ENCODE assay signal across 9 cellular contexts in the genomic region with DNA sequence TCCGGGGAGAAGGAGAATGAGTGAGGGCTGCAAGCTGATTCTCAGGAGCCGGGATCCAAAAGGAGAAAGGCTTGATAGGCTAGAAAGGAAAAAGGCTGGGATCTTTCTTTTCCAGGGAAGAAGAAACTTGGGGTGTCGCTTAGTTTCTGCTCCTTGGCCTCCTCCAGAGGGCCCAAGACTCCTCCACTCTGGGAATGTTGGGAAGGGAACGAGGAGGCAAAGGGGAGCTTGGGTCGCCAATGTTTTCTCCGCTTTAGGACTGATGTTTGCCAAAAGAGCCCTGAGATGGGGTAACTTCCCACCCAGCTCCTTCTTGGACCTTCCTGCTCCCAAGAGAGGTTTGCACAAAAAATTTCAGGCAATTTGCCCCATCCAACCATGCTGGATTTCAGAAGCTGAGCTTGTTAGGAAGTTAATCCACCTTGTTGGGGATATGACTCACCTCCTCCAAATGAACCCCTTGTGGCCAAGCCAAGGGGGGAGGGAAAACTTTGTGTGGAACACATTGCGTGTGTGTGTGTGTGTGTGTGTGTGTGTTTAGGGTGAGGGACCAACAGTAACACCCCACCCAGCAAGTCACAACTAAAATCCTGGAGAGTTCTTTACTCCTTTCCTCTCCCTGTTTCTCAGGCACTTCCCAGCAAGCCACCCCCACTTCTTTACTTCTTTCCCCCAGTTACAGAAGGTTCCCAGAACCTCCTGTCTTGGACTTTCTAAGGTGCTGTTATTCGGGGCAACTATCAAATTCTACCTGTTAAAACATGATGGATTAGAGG. TPM values are rescaled to one million over a fixed set of nuclear protein-coding genes. Genes with fewer than 3 reads are reported as not detected.
DNase-seq lines count a peak whose midpoint lies in the region; ATAC-seq and TF ChIP-seq lines count a peak whose summit lies in the region.
"Had no signal": no experiment of that assay in that cellular context is flagged by ENCODE, and none has a peak within 500 bp of the region (broad histone marks: within the 10 kb centered on the region; RNA-seq: fewer than 3 reads in every experiment).

No MANE protein-coding gene starts in this region.

- H3K27ac Mint-ChIP-seq in H9, result no peak overlapping the region
- H3K27ac Mint-ChIP-seq: stimulated activated memory B cell treated with anti-CD40 and anti-IgM and Interleukin-4, amounts not matched to agents 10 μg/mL and 1 μg/mL and 100 μg/mL, for 72 hours had no signal

- H3K4me2 ChIP-seq in H9 (ENCODE audit: insufficient read depth, insufficient read length, low read length), result peak overlapping the region; percentile 37

- no CpG with 5 or more reads among the region's 8 CpGs for WGBS in H9 (ENCODE audit: extremely low coverage, insufficient read length, low lambda C conversion rate)

- no peaks in the 10 kb centered on the region for H3K79me1 ChIP-seq in H9 (ENCODE audit: insufficient read depth, low read depth, low read length, poor library complexity, severe bottlenecking)

- no peaks in the 10 kb centered on the region for H3K4me1 ChIP-seq in H9 (ENCODE audit: insufficient read depth, low read length)
- H3K4me1 ChIP-seq in ascending aorta, result peaks cover 8 to 21% of the 10 kb centered on the region in 2 donors
- peaks cover 16 to 89% (median 84%) of the 10 kb centered on the region in 5 donors for H3K4me1 ChIP-seq in subcutaneous abdominal adipose tissue (ENCODE audit: control insufficient read depth in 5 of 5, insufficient read depth in 5 of 5, low read length in 5 of 5)

- no peak overlapping the region for H2BK15ac ChIP-seq in H9 (ENCODE audit: low read depth, low read length)

- H3K36me3 Mint-ChIP-seq in H9 (ENCODE audit: insufficient read depth in 1 of 3, low read depth in 3 of 3), result no peaks in the 10 kb centered on the region; a peak in 1 of 7 replicates

- no peak overlapping the region for H3K14ac ChIP-seq in H9 (ENCODE audit: insufficient read depth, low read length)

- H4K20me1 ChIP-seq in H9 (ENCODE audit: control insufficient read depth, insufficient read depth, insufficient read length), result peaks cover 2% of the 10 kb centered on the region

- no peak overlapping the region for H3K27ac ChIP-seq in H9 (ENCODE audit: insufficient read length, low read depth, low read length)
- H3K27ac ChIP-seq in ascending aorta, result peak overlapping the region; percentile 89 to 97
- peak overlapping the region; percentile 94 for H3K27ac ChIP-seq in subcutaneous abdominal adipose tissue (ENCODE audit: low read depth, low read length)

- H3K9me3 ChIP-seq in H9 (ENCODE audit: control insufficient read depth, low read depth, low read length), result no peaks in the 10 kb centered on the region
- H3K9me3 ChIP-seq in ascending aorta, result no peaks in the 10 kb centered on the region
- no peaks in the 10 kb centered on the region for H3K9me3 ChIP-seq in subcutaneous abdominal adipose tissue (ENCODE audit: control insufficient read depth in 5 of 5, low read length in 5 of 5)

- H3K9me3 Mint-ChIP-seq in H9, result peaks cover 0 to 3% of the 10 kb centered on the region in 2 experiments; a peak in 3 of 5 replicates

- no peak overlapping the region for H4K8ac ChIP-seq in H9 (replicated peaks; ENCODE audit: insufficient read length, low read depth, low read length)

- H3K36me3 ChIP-seq in ascending aorta, result no peaks in the 10 kb centered on the region
- H3K36me3 ChIP-seq in kidney epithelial cell (ENCODE audit: control insufficient read depth, insufficient read depth, low read length), result no peaks in the 10 kb centered on the region
- peaks cover 0 to 6% (median 3%) of the 10 kb centered on the region in 5 donors for H3K36me3 ChIP-seq in subcutaneous abdominal adipose tissue (ENCODE audit: control insufficient read depth in 5 of 5, insufficient read depth in 5 of 5, low read length in 5 of 5)

- H3K18ac ChIP-seq in H9 (ENCODE audit: insufficient read length, low read depth, low read length), result no peak overlapping the region

- peaks cover 10 to 21% of the 10 kb centered on the region in 2 experiments for H3K4me1 Mint-ChIP-seq in H9
- H3K4me1 Mint-ChIP-seq: stimulated activated memory B cell treated with anti-CD40 and anti-IgM and Interleukin-4, amounts not matched to agents 10 μg/mL and 1 μg/mL and 100 μg/mL, for 72 hours had no signal

- no peak for DNase-seq in H9
- DNase-seq in ascending aorta (ENCODE audit: low spot score in 2 of 2), result peak in 1 of 2 donors; percentile 90
- no peak for DNase-seq in kidney epithelial cell (ENCODE audit: low read depth)
- no peak for DNase-seq in AML-193 (lab: John Stamatoyannopoulos, UW)
- DNase-seq in NK-92 treated with Interleukin-12 subunit alpha and Interleukin-12 subunit beta, amount 100 ng/mL, for 24 hours (lab: John Stamatoyannopoulos, UW), result no peak
- DNase-seq in cerebellar cortex (ENCODE audit: low spot score), result no peak

- peaks cover 96% of the 10 kb centered on the region for H3K27me3 ChIP-seq in H9 (ENCODE audit: insufficient read depth, low read length)
- no peaks in the 10 kb centered on the region for H3K27me3 ChIP-seq in ascending aorta
- no peaks in the 10 kb centered on the region for H3K27me3 ChIP-seq in kidney epithelial cell (ENCODE audit: control insufficient read depth, insufficient read depth, low read length)
- no peaks in the 10 kb centered on the region for H3K27me3 ChIP-seq in subcutaneous abdominal adipose tissue (ENCODE audit: control insufficient read depth in 5 of 5, insufficient read depth in 4 of 5, low read length in 5 of 5)

- no peak overlapping the region for H2BK120ac ChIP-seq in H9 (ENCODE audit: low read depth, low read length, poor library complexity, severe bottlenecking)

- ATAC-seq in GM21390 (IDR thresholded peaks at IDR 0.05; ENCODE audit: unreplicated experiment), result no peak

- no peak overlapping the region for H4K91ac ChIP-seq in H9 (ENCODE audit: insufficient read length, low read depth, low read length)

- no peak overlapping the region for H3K4ac ChIP-seq in H9 (ENCODE audit: low read depth, low read length)

- no peak for TF ChIP-seq CTCF in H9 (conservative IDR thresholded peaks at IDR 0.05)
- no peak for TF ChIP-seq CTCF in ascending aorta (IDR thresholded peaks at IDR 0.05)
- no peak for TF ChIP-seq CTCF in kidney epithelial cell (IDR thresholded peaks at IDR 0.05; ENCODE audit: insufficient read depth, low read length, poor library complexity, severe bottlenecking)

- no peaks in the 10 kb centered on the region for H3K79me2 ChIP-seq in H9 (ENCODE audit: insufficient read depth, low read length)

- no peak overlapping the region for H2AFZ ChIP-seq in H9 (ENCODE audit: low read length)

- H3K9ac ChIP-seq in H9 (ENCODE audit: extremely low read depth, insufficient read length, low read length) (no peak overlapping the region), subcutaneous abdominal adipose tissue (ENCODE audit: low read length in 5 of 5) (peak overlapping the region; percentile 20 to 81 (median 30))

- no peak overlapping the region for H2BK5ac ChIP-seq in H9 (ENCODE audit: insufficient read length, low read length)

- H2AK5ac ChIP-seq in H9 (ENCODE audit: insufficient read length, low read length), result no peak overlapping the region

- H3K4me3 Mint-ChIP-seq in H9, result peak overlapping the region; percentile 31 to 71; a peak in 4 of 5 replicates
- H3K4me3 Mint-ChIP-seq: stimulated activated memory B cell treated with anti-CD40 and anti-IgM and Interleukin-4, amounts not matched to agents 10 μg/mL and 1 μg/mL and 100 μg/mL, for 72 hours had no signal

- H3T11ph ChIP-seq in H9 (ENCODE audit: low read length), result no peak overlapping the region

- no peak overlapping the region for H3K56ac ChIP-seq in H9 (ENCODE audit: insufficient read length, low read depth, low read length)

- no peak overlapping the region for H2BK12ac ChIP-seq in H9 (ENCODE audit: insufficient read length, low read depth, low read length)

- intact Hi-C loops in ascending aorta (cut with DNase I), result loop anchor here (2.0 to 10.0 kb wide), 3 partner anchors 551 to 1304 kb away; partner anchors contain the start of genes CREB5 and HIBADH

- H2BK20ac ChIP-seq in H9 (ENCODE audit: low read depth, low read length, poor library complexity, severe bottlenecking), result no peak overlapping the region

- no peak overlapping the region for H3K23ac ChIP-seq in H9 (ENCODE audit: insufficient read length, low read depth, low read length)

- H3K27me3 Mint-ChIP-seq in H9 (ENCODE audit: low read depth), result peaks cover 98% of the 10 kb centered on the region

- H3K23me2 ChIP-seq in H9 (ENCODE audit: insufficient read length, low read depth, low read length, poor library complexity, severe bottlenecking), result peaks cover 3% of the 10 kb centered on the region

- no peak overlapping the region for H4K5ac ChIP-seq in H9 (ENCODE audit: insufficient read length, low read depth, low read length)

- H3K4me3 ChIP-seq in ascending aorta, result peak overlapping the region; percentile 40 to 63
- peak overlapping the region; percentile 74 for H3K4me3 ChIP-seq in kidney epithelial cell (ENCODE audit: low read depth, low read length)
- peak overlapping the region in 4 of 5 donors; percentile 21 to 41 (median 32) for H3K4me3 ChIP-seq in subcutaneous abdominal adipose tissue (ENCODE audit: low read depth in 1 of 5, low read length in 5 of 5)

RNA-seq across cellular contexts. Expression of gene HOXA2, which starts 8.7 kb away (rescaled TPM):
- total RNA-seq in H9 (2021), result not detected in 2 replicates
- 36.5 TPM for total RNA-seq in ascending aorta
- total RNA-seq in kidney epithelial cell, result 0.34 and 1.1 TPM in 2 replicates

RNA-seq across cellular contexts. Expression of gene HOXA1, which starts 15.4 kb away (rescaled TPM):
- total RNA-seq in H9 (2021) (0.11 TPM in 1 of 2 replicates, not detected in the other), ascending aorta (not detected), kidney epithelial cell (2.8 and 4.3 TPM in 2 replicates)

RNA-seq across cellular contexts. Expression of gene HOXA4, which starts 19.4 kb away (rescaled TPM):
- not detected in 2 replicates for total RNA-seq in H9 (2021)
- total RNA-seq in ascending aorta, result 2.1 TPM
- total RNA-seq in kidney epithelial cell, result 4.5 and 7.4 TPM in 2 replicates

RNA-seq across cellular contexts. Expression of gene HOXA5, which starts 32.3 kb away (rescaled TPM):
- not detected in 2 replicates for total RNA-seq in H9 (2021)
- 22.0 TPM for total RNA-seq in ascending aorta
- 18.8 and 19.1 TPM in 2 replicates for total RNA-seq in kidney epithelial cell

RNA-seq across cellular contexts. Expression of gene HOXA6, which starts 36.4 kb away (rescaled TPM):
- total RNA-seq in H9 (2021) (not detected in 2 replicates), ascending aorta (15.3 TPM), kidney epithelial cell (4.8 and 10.5 TPM in 2 replicates)

Comparison
In these comparisons a context has a peak if more than half of its experiments do, and no peak if none do; other contexts are left out.
1. RNA of gene HOXA2, which starts 8.7 kb away (total RNA-seq): 36.5 TPM in ascending aorta (single experiment); 0.34 to 1.1 TPM in kidney epithelial cell and not detected in H9; every median in the first group is over 10 times any median in the second.
2. Peak in every context shown above with its lines, with median percentiles within 50 percentile points of each other: H3K4me3 ChIP-seq.